In the genomic region with DNA sequence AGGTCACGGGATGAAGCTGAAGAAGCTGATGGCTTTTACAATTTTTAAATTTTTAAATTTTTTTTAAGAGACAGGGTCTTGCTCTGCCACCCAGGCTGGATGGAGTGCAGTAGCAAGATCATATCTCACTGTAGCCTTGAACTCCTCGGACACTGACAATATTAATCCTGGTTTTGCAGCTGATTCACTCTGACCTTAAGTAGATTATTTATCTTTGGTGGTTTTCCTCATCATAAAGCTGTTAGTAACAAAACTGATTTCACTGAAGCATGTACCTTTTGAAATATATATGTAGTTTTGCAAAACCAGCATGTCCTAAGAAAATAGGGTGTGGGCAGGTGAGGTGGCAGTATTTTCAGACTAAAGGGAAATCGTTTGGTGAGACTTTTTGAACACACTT, we compare ENCODE assay signal across 23 cellular contexts.
"Had no signal": no experiment of that assay in that cellular context is flagged by ENCODE, and none has a peak within 500 bp of the region (broad histone marks: within the 10 kb centered on the region; RNA-seq: fewer than 3 reads in every experiment).

No MANE protein-coding gene starts in this region.

- H3K4me3 ChIP-seq: MG63, SJSA1, SK-N-MC had no signal

- H3K27ac ChIP-seq: SJSA1, SK-N-MC had no signal

- H3K36me3 ChIP-seq: SJSA1 had no signal

- DNase-seq: Karpas-422, KG1, MG63, NCI-H1092, NCI-H1105 treated with DMSO at 0.1 percent for 48 hours, NCI-H1417 treated with DMSO at 0.1 percent for 48 hours, NCI-H146, NCI-H187, NCI-H2029, NCI-H2081 treated with DMSO at 0.1 percent for 48 hours, NCI-H2171, NCI-H226, NCI-H446, NCI-H510A, NCI-H524 treated with DMSO at 0.1 percent for 48 hours, NCI-H69, NCI-H774, OCI-M1, Right ventricle myocardium superior, RPMI8226, SIG-M5 had no signal

- H3K9me3 ChIP-seq: MG63, SJSA1 had no signal

- H3K27me3 ChIP-seq: MG63, SJSA1 had no signal

- H3K4me1 ChIP-seq: SJSA1 had no signal
